Comparison of ENCODE assay signal across 20 cellular contexts in the genomic region with DNA sequence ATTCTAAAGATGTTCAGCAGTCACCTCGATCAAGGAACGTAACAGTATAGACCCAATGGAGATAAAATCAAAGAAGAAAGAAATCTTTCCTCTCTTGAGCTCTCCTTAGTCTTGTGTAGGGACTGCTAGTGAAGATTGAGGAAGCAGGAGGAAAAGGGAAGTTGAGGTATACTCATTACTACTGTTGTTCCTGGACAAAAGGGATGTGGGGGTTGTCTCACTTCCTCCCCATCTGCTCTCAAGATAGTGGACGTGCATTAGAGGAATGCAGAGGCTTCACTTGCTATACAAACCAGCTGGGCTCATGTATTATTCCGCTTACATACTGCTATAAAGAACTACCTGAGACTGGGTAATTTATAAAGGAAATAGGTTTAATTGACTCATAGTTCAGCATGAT.
"Had no signal": no experiment of that assay in that cellular context is flagged by ENCODE, and none has a peak within 500 bp of the region (broad histone marks: within the 10 kb centered on the region; RNA-seq: fewer than 3 reads in every experiment).

No MANE protein-coding gene starts in this region.

- DNase-seq: activated CD4-positive, alpha-beta T cell treated with anti-CD3 and anti-CD28 coated beads, Interleukin-2, amount 10 ng/mL, durations not matched to agents 7 days and 5 days; activated CD8-positive, alpha-beta memory T cell treated with anti-CD3 and anti-CD28 coated beads, Interleukin-2, amount 50 U/mL, for 48 hours; activated gamma-delta T cell; activated T-cell treated with anti-CD3 and anti-CD28 coated beads, Interleukin-2, amount 50 U/mL, for 72 hours; body of pancreas; central memory CD4-positive, alpha-beta T cell; colonic mucosa; glutamatergic neuron; left ventricle myocardium superior; mesendoderm; posterior cingulate gyrus; stimulated activated CD4-positive, alpha-beta T cell treated with anti-CD3 and anti-CD28 coated beads, Interleukin-15, amount 100 ng/mL, for 24 hours; stimulated activated CD4-positive, alpha-beta T cell treated with anti-CD3 and anti-CD28 coated beads, Interleukin-4, amount 100 ng/mL, for 1 hour; stimulated activated naive B cell treated with anti-CD40 and anti-IgM and Interleukin-4, amounts not matched to agents 10 μg/mL and 1 μg/mL and 100 μg/mL, for 72 hours; tibial artery had no signal

- H3K4me3 ChIP-seq: body of pancreas, colonic mucosa, right atrium auricular region, skin epidermis, tibial artery had no signal

- H3K9me3 ChIP-seq: body of pancreas, colonic mucosa, right atrium auricular region, tibial artery had no signal

- H3K36me3 ChIP-seq: colonic mucosa, right atrium auricular region, tibial artery had no signal

- ATAC-seq: activated naive CD4-positive, alpha-beta T cell treated with anti-CD3 and anti-CD28 coated beads, Interleukin-2, amount 50 U/mL, for 72 hours; activated T-cell treated with anti-CD3 and anti-CD28 coated beads, Interleukin-2, amount 50 U/mL, for 72 hours; body of pancreas; esophagus mucosa; left ventricle myocardium superior; natural killer cell treated with Interleukin-12 subunit alpha and Interleukin-12 subunit beta and Interleukin-15 and Interleukin-18, amount 100 ng/mL, for 72 hours; stimulated activated naive B cell treated with anti-CD40 and anti-IgM and Interleukin-4, amounts not matched to agents 10 μg/mL and 1 μg/mL and 100 μg/mL, for 72 hours had no signal

- H3K27me3 ChIP-seq: body of pancreas, colonic mucosa, right atrium auricular region, tibial artery had no signal

- H3K27ac ChIP-seq: body of pancreas, colonic mucosa, right atrium auricular region, skin epidermis, tibial artery had no signal

- H3K4me1 ChIP-seq: body of pancreas, colonic mucosa, right atrium auricular region, tibial artery had no signal
